In genomic region chr19:42023121-42023942, GRCh38 we compare ENCODE assay signal across 8 cellular contexts. TPM values are rescaled to one million over a fixed set of nuclear protein-coding genes. Genes with fewer than 3 reads are reported as not detected.
DNase-seq lines count a peak whose midpoint lies in the region; ATAC-seq, FAIRE-seq and TF ChIP-seq lines count a peak whose summit lies in the region.

No MANE protein-coding gene starts in this region.

- H3K4me2 ChIP-seq in OCI-LY1 (ENCODE audit: low read length) (no peak overlapping the region), endothelial cell of umbilical vein (ENCODE audit: insufficient read depth, low read length) (no peak overlapping the region)

- dilution Hi-C loops in endothelial cell of umbilical vein (cut with MboI; ENCODE audit: extremely low pct_ligation_motif_present, low sequenced_read_pairs): no loop called here

- TF ChIP-seq CTCF in 22Rv1 (IDR thresholded peaks at IDR 0.05) (peak; percentile 89), GM06990 (IDR thresholded peaks at IDR 0.05; ENCODE audit: insufficient read depth, low read length, poor library complexity, severe bottlenecking) (peak; percentile 83), OCI-LY1 (IDR thresholded peaks at IDR 0.05; ENCODE audit: low read length) (peak; percentile 73), endothelial cell of umbilical vein (IDR thresholded peaks at IDR 0.05; ENCODE audit: extremely low read depth in 1 of 2, insufficient read depth in 1 of 2, low read depth in 1 of 2, low read length in 2 of 2) (peak; percentile 31 to 34), spleen (IDR thresholded peaks at IDR 0.05 in 8 of 11, conservative IDR thresholded peaks at IDR 0.05 in 3 of 11) (peak in 2 of 11 experiments; percentile 7 to 23)

- H3K27ac ChIP-seq in 22Rv1 (no peak overlapping the region), OCI-LY1 (ENCODE audit: low read depth, low read length, poor library complexity, severe bottlenecking) (no peak overlapping the region), endothelial cell of umbilical vein (ENCODE audit: insufficient read depth, low read depth, low read length) (no peak overlapping the region), spleen (no peak overlapping the region)

- no peaks in the 10 kb centered on the region for H3K36me3 ChIP-seq in GM06990 (ENCODE audit: control insufficient read depth, insufficient read depth, low read length)
- no peaks in the 10 kb centered on the region for H3K36me3 ChIP-seq in OCI-LY1 (ENCODE audit: insufficient read depth, low read length)
- no peaks in the 10 kb centered on the region for H3K36me3 ChIP-seq in endothelial cell of umbilical vein (ENCODE audit: control insufficient read depth in 2 of 2, extremely low read depth in 1 of 2, insufficient read depth in 2 of 2, low read length in 2 of 2)
- H3K36me3 ChIP-seq in spleen: no peaks in the 10 kb centered on the region

- no peak for ATAC-seq in HG02938 (IDR thresholded peaks at IDR 0.05; ENCODE audit: unreplicated experiment)
- ATAC-seq in HG03432 (IDR thresholded peaks at IDR 0.05; ENCODE audit: unreplicated experiment): no peak

- no TSS peak for BruUV-seq in endothelial cell of umbilical vein (replicated peaks; lab: Mats Ljungman, UMichigan)

- 76 to 89% (median 82%) methylated on average over 17 of the region's 17 CpGs for WGBS in spleen, 5 donors

- intact Hi-C loops in endothelial cell of umbilical vein (cut with micrococcal nuclease): no loop called here
- intact Hi-C loops in spleen (cut with DNase I; ENCODE audit: low total_unique reads): no loop called here

- H3K4me3 ChIP-seq in GM06990 (replicated peaks; ENCODE audit: low read depth, low read length) (no peak overlapping the region), OCI-LY1 (ENCODE audit: low read depth, low read length, poor library complexity, severe bottlenecking) (no peak overlapping the region), endothelial cell of umbilical vein (replicated peaks in 1 of 3; ENCODE audit: insufficient read depth in 1 of 3, low read depth in 1 of 3, low read length in 3 of 3) (no peak overlapping the region), spleen (no peak overlapping the region)

- H3K9ac ChIP-seq in OCI-LY1 (ENCODE audit: low read length) (no peak overlapping the region), endothelial cell of umbilical vein (replicated peaks; ENCODE audit: extremely low read depth, insufficient read depth, low read length) (no peak overlapping the region)

- CTCF ChIA-PET in endothelial cell of umbilical vein (lab: Charles Lee): interaction anchor here (1.5 kb wide), 1 partner anchor 12 kb away, joined by 5 read pairs; no protein-coding TSS in a partner anchor

- no peaks in the 10 kb centered on the region for H3K9me2 ChIP-seq in OCI-LY1 (ENCODE audit: low read depth, low read length)

- no peaks in the 10 kb centered on the region for H3F3A ChIP-seq in OCI-LY1 (ENCODE audit: insufficient read depth, low read length)

- H2AFZ ChIP-seq in OCI-LY1 (ENCODE audit: low read length) (no peak overlapping the region), endothelial cell of umbilical vein (ENCODE audit: low read depth, low read length) (no peak overlapping the region)

- no peaks in the 10 kb centered on the region for H4K20me1 ChIP-seq in OCI-LY1 (ENCODE audit: insufficient read depth, low read length)
- H4K20me1 ChIP-seq in endothelial cell of umbilical vein (replicated peaks; ENCODE audit: control insufficient read depth, extremely low read depth, insufficient read depth, low read length): no peaks in the 10 kb centered on the region

- FAIRE-seq in endothelial cell of umbilical vein (lab: Jason Lieb, UNC): no peak

- H3K4me1 ChIP-seq in OCI-LY1 (ENCODE audit: insufficient read depth, low read length, severe bottlenecking) (no peaks in the 10 kb centered on the region), endothelial cell of umbilical vein (ENCODE audit: control insufficient read depth, extremely low read depth, insufficient read depth, low read length) (no peaks in the 10 kb centered on the region), spleen (peaks cover 0 to 5% (median 0%) of the 10 kb centered on the region in 6 donors)

- POLR2A ChIA-PET in endothelial cell of umbilical vein (lab: Charles Lee): no interaction called here

- no peaks in the 10 kb centered on the region for H3K9me3 ChIP-seq in OCI-LY1 (ENCODE audit: low read length)
- no peaks in the 10 kb centered on the region for H3K9me3 ChIP-seq in endothelial cell of umbilical vein (replicated peaks; ENCODE audit: control insufficient read depth, insufficient read depth, low read length)
- peaks cover 0 to 3% (median 0%) of the 10 kb centered on the region in 8 donors for H3K9me3 ChIP-seq in spleen

- H3K9me1 ChIP-seq in endothelial cell of umbilical vein (replicated peaks; ENCODE audit: control insufficient read depth, extremely low read depth, insufficient read depth, low read length): no peaks in the 10 kb centered on the region

- H3K27me3 ChIP-seq in GM06990 (replicated peaks; ENCODE audit: control insufficient read depth, insufficient read depth, low read length) (no peaks in the 10 kb centered on the region; the same call in none of the 2 replicates), OCI-LY1 (ENCODE audit: insufficient read depth, low read length) (no peaks in the 10 kb centered on the region), endothelial cell of umbilical vein (ENCODE audit: control insufficient read depth in 2 of 2, insufficient read depth in 2 of 2, low read length in 2 of 2) (no peaks in the 10 kb centered on the region), spleen (replicated peaks in 1 of 7) (peaks cover 0 to 14% (median 0%) of the 10 kb centered on the region in 7 donors)

- H3K79me2 ChIP-seq in OCI-LY1 (ENCODE audit: insufficient read depth, low read length) (no peaks in the 10 kb centered on the region), endothelial cell of umbilical vein (ENCODE audit: control insufficient read depth, insufficient read depth, low read length) (no peaks in the 10 kb centered on the region)

- no peak for TF ChIP-seq POLR2A in endothelial cell of umbilical vein (IDR thresholded peaks at IDR 0.05; ENCODE audit: low read depth, low read length)
- TF ChIP-seq POLR2A in spleen (IDR thresholded peaks at IDR 0.05): no peak

- DNase-seq in GM06990 (ENCODE audit: extremely low read depth, insufficient read length): peak; percentile 30
- no peak for DNase-seq in endothelial cell of umbilical vein (ENCODE audit: low read depth, low spot score)
- no peak for DNase-seq in spleen
- no peak for DNase-seq in GM19238 (ENCODE audit: insufficient read length, low spot score)

TF ChIP-seq in endothelial cell of umbilical vein, 7 proteins besides CTCF, POLR2A, EP300 and RAD21:
- TF ChIP-seq MYC (IDR thresholded peaks at IDR 0.05; ENCODE audit: low read depth, low read length) (no peak), JUN (IDR thresholded peaks at IDR 0.05; ENCODE audit: borderline replicate concordance, insufficient read depth, insufficient read length, low read depth) (no peak), EZH2 (IDR thresholded peaks at IDR 0.05; ENCODE audit: borderline replicate concordance, low read depth, low read length, severe bottlenecking) (no peak), MAX (IDR thresholded peaks at IDR 0.05; ENCODE audit: insufficient read depth, insufficient read length) (no peak), FOS (IDR thresholded peaks at IDR 0.05; ENCODE audit: borderline replicate concordance, insufficient read depth, low read length) (no peak), POLR2AphosphoS5 (IDR thresholded peaks at IDR 0.05; ENCODE audit: insufficient read depth, low read depth, low read length) (no peak), GATA2 (IDR thresholded peaks at IDR 0.05; ENCODE audit: insufficient read depth, insufficient read length, low read depth, low read length) (no peak)

RNA-seq across cellular contexts. Expression of gene ATP1A3, which starts 29.3 kb away (rescaled TPM):
- 0.40 TPM in 1 of 2 replicates, not detected in the other for total RNA-seq in endothelial cell of umbilical vein
- polyA plus RNA-seq in endothelial cell of umbilical vein: 0.03 TPM in 1 of 2 replicates, not detected in the other
- 0.04 TPM in 1 of 2 replicates, not detected in the other for polyA plus RNA-seq in endothelial cell of umbilical vein (2011; cell fraction: cytosol; rRNA removed)
- 0.06 and 0.08 TPM in 2 replicates for polyA plus RNA-seq in endothelial cell of umbilical vein (2011; cell fraction: nucleus; rRNA removed)
- 0.05 and 0.09 TPM in 2 replicates for polyA plus RNA-seq in endothelial cell of umbilical vein (2012)
- 0.11 TPM in 1 of 2 replicates, not detected in the other for polyA minus RNA-seq in endothelial cell of umbilical vein
- polyA minus RNA-seq in endothelial cell of umbilical vein (2011; cell fraction: cytosol; rRNA and poly(A)+ RNA removed): not detected
- not detected in 2 replicates for polyA minus RNA-seq in endothelial cell of umbilical vein (2011; cell fraction: nucleus; rRNA and poly(A)+ RNA removed)
- 1 to 10 TPM in 5 of 7 donors, under 1 TPM in 2; 0.72 to 2.2 (median 1.9) TPM for total RNA-seq in spleen
- under 1 TPM; 0.39 to 0.83 (median 0.53) TPM for polyA plus RNA-seq in spleen

RNA-seq across cellular contexts. Expression of gene GRIK5, which starts 46.7 kb away (rescaled TPM):
- total RNA-seq in endothelial cell of umbilical vein: 0.53 and 2.2 TPM in 2 replicates
- 0.80 and 1.0 TPM in 2 replicates for polyA plus RNA-seq in endothelial cell of umbilical vein
- polyA plus RNA-seq in endothelial cell of umbilical vein (2011; cell fraction: cytosol; rRNA removed): 0.72 and 0.97 TPM in 2 replicates
- polyA plus RNA-seq in endothelial cell of umbilical vein (2011; cell fraction: nucleus; rRNA removed): 1.8 and 2.9 TPM in 2 replicates
- 0.23 and 0.25 TPM in 2 replicates for polyA plus RNA-seq in endothelial cell of umbilical vein (2012)
- 0.49 and 1.3 TPM in 2 replicates for polyA minus RNA-seq in endothelial cell of umbilical vein
- not detected for polyA minus RNA-seq in endothelial cell of umbilical vein (2011; cell fraction: cytosol; rRNA and poly(A)+ RNA removed)
- polyA minus RNA-seq in endothelial cell of umbilical vein (2011; cell fraction: nucleus; rRNA and poly(A)+ RNA removed): 0.63 and 1.1 TPM in 2 replicates
- 1 to 10 TPM in 6 of 7 donors, under 1 TPM in 1; 0.98 to 4.7 (median 2.2) TPM for total RNA-seq in spleen
- polyA plus RNA-seq in spleen: 1 to 10 TPM in 2 of 3 donors, under 1 TPM in 1; 0.94 to 1.4 (median 1.4) TPM

RNA-seq across cellular contexts. Expression of gene ZNF574, which starts 52.6 kb away (rescaled TPM):
- total RNA-seq in endothelial cell of umbilical vein (14.0 and 15.3 TPM in 2 replicates), spleen (10 to 100 TPM; 12.0 to 21.0 (median 17.4) TPM)
- polyA plus RNA-seq in endothelial cell of umbilical vein (13.6 and 20.3 TPM in 2 replicates), spleen (10 to 100 TPM in 1 of 3 donors, 1 to 10 TPM in 2; 4.7 to 10.5 (median 4.9) TPM)
- 6.8 and 7.7 TPM in 2 replicates for polyA plus RNA-seq in endothelial cell of umbilical vein (2011; cell fraction: cytosol; rRNA removed)
- 7.2 and 7.8 TPM in 2 replicates for polyA plus RNA-seq in endothelial cell of umbilical vein (2011; cell fraction: nucleus; rRNA removed)
- 6.9 and 9.4 TPM in 2 replicates for polyA plus RNA-seq in endothelial cell of umbilical vein (2012)
- 19.3 and 21.3 TPM in 2 replicates for polyA minus RNA-seq in endothelial cell of umbilical vein
- 15.4 TPM for polyA minus RNA-seq in endothelial cell of umbilical vein (2011; cell fraction: cytosol; rRNA and poly(A)+ RNA removed)
- 9.0 and 10.7 TPM in 2 replicates for polyA minus RNA-seq in endothelial cell of umbilical vein (2011; cell fraction: nucleus; rRNA and poly(A)+ RNA removed)
